In the genomic region with DNA sequence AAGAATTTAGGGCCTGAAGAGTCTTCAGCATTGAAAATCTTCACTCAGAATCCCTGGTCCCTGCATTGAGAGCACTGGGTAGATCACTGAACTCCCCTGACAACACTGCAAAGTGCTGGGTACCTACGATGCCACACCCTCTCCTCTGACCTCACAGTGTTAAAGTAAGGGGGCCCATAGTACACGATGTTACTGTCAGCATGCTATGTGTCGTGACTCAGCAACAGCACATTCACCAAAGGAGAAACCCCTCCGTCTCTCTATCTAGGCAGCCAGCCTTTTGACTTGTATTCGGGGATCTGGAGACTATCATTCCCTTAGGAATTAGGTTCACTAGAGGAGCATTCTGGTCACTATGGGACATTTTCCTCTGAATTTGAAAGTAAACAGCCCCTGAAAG, we compare ENCODE assay signal across 2 cellular contexts.
A peak's percentile ranks its signal among the peaks of the same experiment; 100 is the strongest.
TF ChIP-seq lines count a peak whose summit lies in the region.

No MANE protein-coding gene starts in this region.

TF ChIP-seq in liver, 16 proteins besides CTCF, POLR2A, EP300 and RAD21:
- peak in 1 of 2 donors; percentile 27 for TF ChIP-seq RXRA (IDR thresholded peaks at IDR 0.05)
- TF ChIP-seq NR2F2 (IDR thresholded peaks at IDR 0.05), result peak; percentile 67
- no peak for TF ChIP-seq FOXA1 (IDR thresholded peaks at IDR 0.05)
- peak; percentile 24 for TF ChIP-seq SP1 (IDR thresholded peaks at IDR 0.05)

TF ChIP-seq in HepG2, 621 proteins besides CTCF, POLR2A, EP300 and RAD21:
- TF ChIP-seq ZNF816 (CRISPR knock-in tag; IDR thresholded peaks at IDR 0.05; ENCODE audit: borderline replicate concordance) (no peak), ZNF335 (CRISPR knock-in tag; IDR thresholded peaks at IDR 0.05) (no peak), NFIC (IDR thresholded peaks at IDR 0.05; ENCODE audit: low read length) (no peak), HMG20A (CRISPR knock-in tag; IDR thresholded peaks at IDR 0.05; ENCODE audit: borderline replicate concordance) (no peak), STAT5B (CRISPR knock-in tag; IDR thresholded peaks at IDR 0.05) (no peak), NR2F2 (IDR thresholded peaks at IDR 0.05; ENCODE audit: borderline replicate concordance, low read depth) (no peak), ZNF562 (CRISPR knock-in tag; IDR thresholded peaks at IDR 0.05; ENCODE audit: borderline replicate concordance) (no peak), ZNF484 (CRISPR knock-in tag; IDR thresholded peaks at IDR 0.05; ENCODE audit: borderline replicate concordance, low read depth) (no peak), ZNF780A (CRISPR knock-in tag; IDR thresholded peaks at IDR 0.05) (no peak), EEA1 (CRISPR knock-in tag; IDR thresholded peaks at IDR 0.05; ENCODE audit: borderline replicate concordance) (no peak), U2AF2 (IDR thresholded peaks at IDR 0.05; ENCODE audit: low read depth, low read length) (no peak), ZNF775 (CRISPR knock-in tag; IDR thresholded peaks at IDR 0.05; ENCODE audit: borderline replicate concordance) (no peak)
- TF ChIP-seq, protein P1, sequence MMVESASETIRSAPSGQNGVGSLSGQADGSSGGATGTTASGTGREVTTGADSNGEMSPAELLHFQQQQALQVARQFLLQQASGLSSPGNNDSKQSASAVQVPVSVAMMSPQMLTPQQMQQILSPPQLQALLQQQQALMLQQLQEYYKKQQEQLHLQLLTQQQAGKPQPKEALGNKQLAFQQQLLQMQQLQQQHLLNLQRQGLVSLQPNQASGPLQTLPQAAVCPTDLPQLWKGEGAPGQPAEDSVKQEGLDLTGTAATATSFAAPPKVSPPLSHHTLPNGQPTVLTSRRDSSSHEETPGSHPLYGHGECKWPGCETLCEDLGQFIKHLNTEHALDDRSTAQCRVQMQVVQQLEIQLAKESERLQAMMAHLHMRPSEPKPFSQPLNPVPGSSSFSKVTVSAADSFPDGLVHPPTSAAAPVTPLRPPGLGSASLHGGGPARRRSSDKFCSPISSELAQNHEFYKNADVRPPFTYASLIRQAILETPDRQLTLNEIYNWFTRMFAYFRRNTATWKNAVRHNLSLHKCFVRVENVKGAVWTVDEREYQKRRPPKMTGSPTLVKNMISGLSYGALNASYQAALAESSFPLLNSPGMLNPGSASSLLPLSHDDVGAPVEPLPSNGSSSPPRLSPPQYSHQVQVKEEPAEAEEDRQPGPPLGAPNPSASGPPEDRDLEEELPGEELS (CRISPR knock-in tag; IDR thresholded peaks at IDR 0.05), result no peak
- TF ChIP-seq, protein P2, sequence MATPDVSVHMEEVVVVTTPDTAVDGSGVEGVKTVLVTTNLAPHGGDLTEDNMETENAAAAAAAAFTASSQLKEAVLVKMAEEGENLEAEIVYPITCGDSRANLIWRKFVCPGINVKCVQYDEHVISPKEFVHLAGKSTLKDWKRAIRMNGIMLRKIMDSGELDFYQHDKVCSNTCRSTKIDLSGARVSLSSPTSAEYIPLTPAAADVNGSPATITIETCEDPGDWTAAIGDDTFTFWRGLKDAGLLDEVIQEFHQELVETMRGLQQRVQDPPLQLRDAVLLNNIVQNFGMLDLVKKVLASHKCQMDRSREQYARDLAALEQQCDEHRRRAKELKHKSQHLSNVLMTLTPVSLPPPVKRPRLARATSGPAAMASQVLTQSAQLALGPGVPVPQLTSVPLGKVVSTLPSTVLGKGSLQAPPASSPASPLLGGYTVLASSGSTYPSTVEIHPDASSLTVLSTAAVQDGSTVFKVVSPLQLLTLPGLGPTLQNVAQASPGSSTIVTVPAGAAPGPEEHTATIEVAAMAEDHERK (CRISPR knock-in tag; IDR thresholded peaks at IDR 0.05; ENCODE audit: low read depth), result no peak
- TF ChIP-seq, protein P3, sequence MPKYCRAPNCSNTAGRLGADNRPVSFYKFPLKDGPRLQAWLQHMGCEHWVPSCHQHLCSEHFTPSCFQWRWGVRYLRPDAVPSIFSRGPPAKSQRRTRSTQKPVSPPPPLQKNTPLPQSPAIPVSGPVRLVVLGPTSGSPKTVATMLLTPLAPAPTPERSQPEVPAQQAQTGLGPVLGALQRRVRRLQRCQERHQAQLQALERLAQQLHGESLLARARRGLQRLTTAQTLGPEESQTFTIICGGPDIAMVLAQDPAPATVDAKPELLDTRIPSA (CRISPR knock-in tag; IDR thresholded peaks at IDR 0.05; ENCODE audit: borderline replicate concordance), result no peak
TF ChIP-seq in HepG2: peak in this region for 0.
